ENCODE assay signal across 6 cellular contexts in genomic region chr21:14814282-14814681, GRCh38.
"Had no signal": no experiment of that assay in that cellular context is flagged by ENCODE, and none has a peak within 500 bp of the region (broad histone marks: within the 10 kb centered on the region; RNA-seq: fewer than 3 reads in every experiment).

No MANE protein-coding gene starts in this region.

- ATAC-seq: GM12878 had no signal

- DNase-seq: GDM1, GF-D8 had no signal

- FAIRE-seq: G401.6, GM12878, GM18507, GM19239 had no signal

- H3K4me3 ChIP-seq: GM12878 had no signal
